ENCODE assay signal across 19 cellular contexts in the genomic region with DNA sequence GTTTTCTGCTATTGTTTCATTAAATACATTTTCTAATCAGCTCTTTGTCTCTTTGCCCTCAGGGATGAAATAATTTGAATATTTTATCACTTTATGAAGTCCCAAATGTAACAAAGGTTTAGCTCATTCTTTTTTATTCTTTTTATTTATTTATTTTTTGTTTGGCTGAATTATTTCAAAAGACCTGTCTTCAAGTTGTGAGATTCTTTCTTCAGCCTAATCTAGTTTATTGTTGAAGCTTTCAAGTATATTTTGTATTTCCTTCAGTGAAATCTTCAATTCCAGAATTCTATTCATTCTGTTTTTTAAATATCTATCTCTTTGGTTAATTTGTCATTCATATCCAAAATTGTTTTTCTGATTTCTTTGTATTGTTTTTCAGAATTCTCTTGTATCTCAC. TPM values are rescaled to one million over a fixed set of nuclear protein-coding genes. Genes with fewer than 3 reads are reported as not detected.
DNase-seq lines count a peak whose midpoint lies in the region; ATAC-seq and TF ChIP-seq lines count a peak whose summit lies in the region.
"Had no signal": no experiment of that assay in that cellular context is flagged by ENCODE, and none has a peak within 500 bp of the region (broad histone marks: within the 10 kb centered on the region; RNA-seq: fewer than 3 reads in every experiment).

No MANE protein-coding gene starts in this region.

- no peak overlapping the region for H3K27ac ChIP-seq in CD8-positive, alpha-beta T cell (ENCODE audit: low read depth, low read length)

- H3K27ac Mint-ChIP-seq in activated CD8-positive, alpha-beta T cell treated with anti-CD3 and anti-CD28 coated beads for 36 hours = peak overlapping the region; percentile 82
- no peak overlapping the region for H3K27ac Mint-ChIP-seq in activated CD8-positive, alpha-beta T cell treated with anti-CD3 and anti-CD28 coated beads, Interleukin-2, amount 10 ng/mL, durations not matched to agents 7 days and 5 days
- peak overlapping the region; percentile 80 for H3K27ac Mint-ChIP-seq in CD8-positive, alpha-beta T cell
- peak overlapping the region; percentile 90 for H3K27ac Mint-ChIP-seq in activated naive CD8-positive, alpha-beta T cell treated with anti-CD3 and anti-CD28 coated beads for 36 hours
- peak overlapping the region; percentile 64 to 67 for H3K27ac Mint-ChIP-seq in natural killer cell

- TF ChIP-seq CTCF in activated CD8-positive, alpha-beta T cell treated with anti-CD3 and anti-CD28 coated beads for 36 hours (IDR thresholded peaks at IDR 0.05) = no peak
- TF ChIP-seq CTCF in CD8-positive, alpha-beta T cell (IDR thresholded peaks at IDR 0.05) = no peak
- TF ChIP-seq CTCF in natural killer cell (IDR thresholded peaks at IDR 0.05) = no peak

- CTCF ChIA-PET in activated CD8-positive, alpha-beta T cell treated with anti-CD3 and anti-CD28 coated beads for 36 hours (lab: Charles Lee) = interaction anchor here (0.6 to 4.2 kb wide), 15 partner anchors 9 to 139 kb away, joined by 3 to 19 read pairs (median 5); a partner anchor contains a TSS
- CTCF ChIA-PET in activated CD8-positive, alpha-beta T cell treated with anti-CD3 and anti-CD28 coated beads, Interleukin-2, amount 10 ng/mL, durations not matched to agents 7 days and 5 days (lab: Charles Lee) = interaction anchor here (0.6 to 3.4 kb wide), 7 partner anchors 11 to 119 kb away, joined by 3 to 17 read pairs (median 3); a partner anchor contains a TSS
- CTCF ChIA-PET in CD8-positive, alpha-beta T cell (lab: Charles Lee) = interaction anchor here (0.7 to 1.9 kb wide), 6 partner anchors 12 to 145 kb away, joined by 3 to 7 read pairs (median 4); no protein-coding TSS in a partner anchor

- peaks cover 21% of the 10 kb centered on the region for H3K36me3 ChIP-seq in CD8-positive, alpha-beta T cell (ENCODE audit: insufficient read depth, low read length)

- H3K9me3 ChIP-seq in CD8-positive, alpha-beta T cell (ENCODE audit: low read length) = peaks cover 5% of the 10 kb centered on the region

- peaks cover 62% of the 10 kb centered on the region for H3K4me1 ChIP-seq in CD8-positive, alpha-beta T cell (ENCODE audit: insufficient read depth, low read length)

- peaks cover 83% of the 10 kb centered on the region for H3K4me1 Mint-ChIP-seq in activated CD8-positive, alpha-beta T cell treated with anti-CD3 and anti-CD28 coated beads for 36 hours (ENCODE audit: low read depth)
- H3K4me1 Mint-ChIP-seq in activated CD8-positive, alpha-beta T cell treated with anti-CD3 and anti-CD28 coated beads, Interleukin-2, amount 10 ng/mL, durations not matched to agents 7 days and 5 days (ENCODE audit: low read depth) = peaks cover 18% of the 10 kb centered on the region
- peaks cover 85% of the 10 kb centered on the region for H3K4me1 Mint-ChIP-seq in CD8-positive, alpha-beta T cell (ENCODE audit: low read depth)
- H3K4me1 Mint-ChIP-seq in activated naive CD8-positive, alpha-beta T cell treated with anti-CD3 and anti-CD28 coated beads for 36 hours = peaks cover 69% of the 10 kb centered on the region
- H3K4me1 Mint-ChIP-seq in natural killer cell = peaks cover 33 to 55% of the 10 kb centered on the region in 2 donors

- DNase-seq in activated CD8-positive, alpha-beta T cell treated with anti-CD3 and anti-CD28 coated beads for 36 hours = no peak
- DNase-seq in activated CD8-positive, alpha-beta T cell treated with anti-CD3 and anti-CD28 coated beads, Interleukin-2, amount 10 ng/mL, durations not matched to agents 7 days and 5 days = no peak
- DNase-seq in CD8-positive, alpha-beta T cell = no peak
- DNase-seq in activated naive CD8-positive, alpha-beta T cell treated with anti-CD3 and anti-CD28 coated beads for 36 hours = no peak
- DNase-seq in natural killer cell (no peak), SIG-M5 (lab: John Stamatoyannopoulos, UW) (no peak)
- no peak for DNase-seq in activated CD8-positive, alpha-beta memory T cell treated with anti-CD3 and anti-CD28 coated beads for 24 hours
- DNase-seq: 8988T, DMS 273 treated with DMSO at 0.1 percent for 48 hours, MM.1S, NCI-H1105, NCI-H187 treated with DMSO at 0.1 percent for 48 hours, NCI-H774 had no signal

- H3K4me3 Mint-ChIP-seq in activated CD8-positive, alpha-beta T cell treated with anti-CD3 and anti-CD28 coated beads for 36 hours = no peak overlapping the region
- no peak overlapping the region for H3K4me3 Mint-ChIP-seq in activated CD8-positive, alpha-beta T cell treated with anti-CD3 and anti-CD28 coated beads, Interleukin-2, amount 10 ng/mL, durations not matched to agents 7 days and 5 days
- peak overlapping the region; percentile 4 for H3K4me3 Mint-ChIP-seq in CD8-positive, alpha-beta T cell
- peak overlapping the region; percentile 46 for H3K4me3 Mint-ChIP-seq in activated naive CD8-positive, alpha-beta T cell treated with anti-CD3 and anti-CD28 coated beads for 36 hours
- peak overlapping the region; percentile 59 for H3K4me3 Mint-ChIP-seq in natural killer cell

- H3K4me3 ChIP-seq in CD8-positive, alpha-beta T cell (ENCODE audit: low read depth, low read length) = no peak overlapping the region

- intact Hi-C loops in activated CD8-positive, alpha-beta T cell treated with anti-CD3 and anti-CD28 coated beads for 36 hours (cut with micrococcal nuclease) = no loop called here
- intact Hi-C loops in CD8-positive, alpha-beta T cell (cut with DNase I, micrococcal nuclease) = loop anchor here in 1 of 2 experiments (1.0 kb wide), 1 partner anchor 8 kb away; no protein-coding TSS in a partner anchor
- intact Hi-C loops in natural killer cell (cut with micrococcal nuclease) = no loop called here

- H3K27me3 Mint-ChIP-seq in activated CD8-positive, alpha-beta T cell treated with anti-CD3 and anti-CD28 coated beads for 36 hours = no peaks in the 10 kb centered on the region
- H3K27me3 Mint-ChIP-seq in activated CD8-positive, alpha-beta T cell treated with anti-CD3 and anti-CD28 coated beads, Interleukin-2, amount 10 ng/mL, durations not matched to agents 7 days and 5 days (ENCODE audit: low read depth) = no peaks in the 10 kb centered on the region
- H3K27me3 Mint-ChIP-seq in CD8-positive, alpha-beta T cell (ENCODE audit: low read depth) = no peaks in the 10 kb centered on the region
- no peaks in the 10 kb centered on the region for H3K27me3 Mint-ChIP-seq in activated naive CD8-positive, alpha-beta T cell treated with anti-CD3 and anti-CD28 coated beads for 36 hours
- H3K27me3 Mint-ChIP-seq in natural killer cell (ENCODE audit: low read depth in 2 of 2) = no peaks in the 10 kb centered on the region

- peaks cover 20% of the 10 kb centered on the region for H3K9me3 Mint-ChIP-seq in activated CD8-positive, alpha-beta T cell treated with anti-CD3 and anti-CD28 coated beads for 36 hours
- H3K9me3 Mint-ChIP-seq in activated CD8-positive, alpha-beta T cell treated with anti-CD3 and anti-CD28 coated beads, Interleukin-2, amount 10 ng/mL, durations not matched to agents 7 days and 5 days (ENCODE audit: insufficient read depth) = peaks cover 37% of the 10 kb centered on the region
- peaks cover 14% of the 10 kb centered on the region for H3K9me3 Mint-ChIP-seq in CD8-positive, alpha-beta T cell
- H3K9me3 Mint-ChIP-seq in activated naive CD8-positive, alpha-beta T cell treated with anti-CD3 and anti-CD28 coated beads for 36 hours = peaks cover 30% of the 10 kb centered on the region
- H3K9me3 Mint-ChIP-seq in natural killer cell = peaks cover 5 to 12% of the 10 kb centered on the region in 2 donors

- H3K27me3 ChIP-seq in CD8-positive, alpha-beta T cell (ENCODE audit: insufficient read depth, low read length) = no peaks in the 10 kb centered on the region

- POLR2A ChIA-PET in activated CD8-positive, alpha-beta T cell treated with anti-CD3 and anti-CD28 coated beads for 36 hours (lab: Charles Lee) = interaction anchor here (1.0 to 2.0 kb wide), 4 partner anchors 8 to 17 kb away, joined by 3 to 5 read pairs (median 4); a partner anchor contains a TSS
- POLR2A ChIA-PET in activated CD8-positive, alpha-beta T cell treated with anti-CD3 and anti-CD28 coated beads, Interleukin-2, amount 10 ng/mL, durations not matched to agents 7 days and 5 days (lab: Charles Lee) = interaction anchor here (0.6 to 1.2 kb wide), 2 partner anchors 9 to 22 kb away, joined by 3 to 6 read pairs; no protein-coding TSS in a partner anchor
- POLR2A ChIA-PET in CD8-positive, alpha-beta T cell (lab: Charles Lee) = interaction anchor here (3.5 kb wide), 1 partner anchor 10 kb away, joined by 18 read pairs; a partner anchor contains a TSS

- H3K36me3 Mint-ChIP-seq in activated CD8-positive, alpha-beta T cell treated with anti-CD3 and anti-CD28 coated beads for 36 hours (ENCODE audit: low read depth) = peaks cover 63% of the 10 kb centered on the region
- H3K36me3 Mint-ChIP-seq in activated CD8-positive, alpha-beta T cell treated with anti-CD3 and anti-CD28 coated beads, Interleukin-2, amount 10 ng/mL, durations not matched to agents 7 days and 5 days (ENCODE audit: low read depth) = peaks cover 69% of the 10 kb centered on the region
- peaks cover 86% of the 10 kb centered on the region for H3K36me3 Mint-ChIP-seq in CD8-positive, alpha-beta T cell
- peaks cover 73% of the 10 kb centered on the region for H3K36me3 Mint-ChIP-seq in activated naive CD8-positive, alpha-beta T cell treated with anti-CD3 and anti-CD28 coated beads for 36 hours
- peaks cover 31% of the 10 kb centered on the region for H3K36me3 Mint-ChIP-seq in natural killer cell

- no peak for ATAC-seq in activated CD8-positive, alpha-beta T cell treated with anti-CD3 and anti-CD28 coated beads for 36 hours
- no peak for ATAC-seq in activated CD8-positive, alpha-beta T cell treated with anti-CD3 and anti-CD28 coated beads, Interleukin-2, amount 10 ng/mL, durations not matched to agents 7 days and 5 days
- no peak for ATAC-seq in CD8-positive, alpha-beta T cell
- ATAC-seq in natural killer cell = no peak
- ATAC-seq in GM21423 (IDR thresholded peaks at IDR 0.05; ENCODE audit: unreplicated experiment) = no peak
- ATAC-seq: HepG2, Panc1, Right ventricle myocardium inferior had no signal

RNA-seq across cellular contexts. Expression of a gene that starts 10.8 kb away (rescaled TPM):
- 10 to 100 TPM; 19.1 to 19.5 TPM for total RNA-seq in activated CD8-positive, alpha-beta T cell treated with anti-CD3 and anti-CD28 coated beads for 36 hours
- 10 to 100 TPM; 24.7 to 24.9 TPM for total RNA-seq in activated CD8-positive, alpha-beta T cell treated with anti-CD3 and anti-CD28 coated beads, Interleukin-2, amount 10 ng/mL, durations not matched to agents 7 days and 5 days
- total RNA-seq in CD8-positive, alpha-beta T cell = 100 to 1,000 TPM; 103 to 104 TPM
- 10 to 100 TPM; 28.3 to 29.0 TPM for total RNA-seq in activated naive CD8-positive, alpha-beta T cell treated with anti-CD3 and anti-CD28 coated beads for 36 hours
- total RNA-seq in natural killer cell = 10 to 100 TPM; 30.3 to 47.1 (median 34.4) TPM
- total RNA-seq: HepG2, NCI-H460, Right ventricle myocardium inferior had no signal

RNA-seq across cellular contexts. Expression of a gene that starts 55.9 kb away (rescaled TPM):
- 1 to 10 TPM; 1.4 to 1.8 TPM for total RNA-seq in activated CD8-positive, alpha-beta T cell treated with anti-CD3 and anti-CD28 coated beads for 36 hours
- total RNA-seq in activated CD8-positive, alpha-beta T cell treated with anti-CD3 and anti-CD28 coated beads, Interleukin-2, amount 10 ng/mL, durations not matched to agents 7 days and 5 days = 10 to 100 TPM; 15.0 to 15.5 TPM
- total RNA-seq in CD8-positive, alpha-beta T cell = 1 to 10 TPM; 2.1 to 2.6 TPM
- under 1 TPM; 0.28 to 0.37 TPM for total RNA-seq in activated naive CD8-positive, alpha-beta T cell treated with anti-CD3 and anti-CD28 coated beads for 36 hours
- total RNA-seq in natural killer cell = 100 to 1,000 TPM; 131 to 193 (median 150) TPM
- total RNA-seq: H7, NCI-H460 had no signal

Comparison
In these comparisons a context has a peak if more than half of its experiments do, and no peak if none do; other contexts are left out.
1. H3K4me3 Mint-ChIP-seq: peak in CD8-positive, alpha-beta T cell (single experiment), activated naive CD8-positive, alpha-beta T cell treated with anti-CD3 and anti-CD28 coated beads for 36 hours (single experiment) and natural killer cell (single experiment); none in activated CD8-positive, alpha-beta T cell treated with anti-CD3 and anti-CD28 coated beads for 36 hours (single experiment) and activated CD8-positive, alpha-beta T cell treated with anti-CD3 and anti-CD28 coated beads, Interleukin-2, amount 10 ng/mL, durations not matched to agents 7 days and 5 days (single experiment).
2. RNA of a gene that starts 55.9 kb away (total RNA-seq): 131 to 193 TPM in natural killer cell; 15.0 to 15.5 TPM in activated CD8-positive, alpha-beta T cell treated with anti-CD3 and anti-CD28 coated beads, Interleukin-2, amount 10 ng/mL, durations not matched to agents 7 days and 5 days, 2.1 to 2.6 TPM in CD8-positive, alpha-beta T cell, 1.4 to 1.8 TPM in activated CD8-positive, alpha-beta T cell treated with anti-CD3 and anti-CD28 coated beads for 36 hours and 0.28 to 0.37 TPM in activated naive CD8-positive, alpha-beta T cell treated with anti-CD3 and anti-CD28 coated beads for 36 hours; every median in the first group is over 4 times any median in the second.